In the genomic region with DNA sequence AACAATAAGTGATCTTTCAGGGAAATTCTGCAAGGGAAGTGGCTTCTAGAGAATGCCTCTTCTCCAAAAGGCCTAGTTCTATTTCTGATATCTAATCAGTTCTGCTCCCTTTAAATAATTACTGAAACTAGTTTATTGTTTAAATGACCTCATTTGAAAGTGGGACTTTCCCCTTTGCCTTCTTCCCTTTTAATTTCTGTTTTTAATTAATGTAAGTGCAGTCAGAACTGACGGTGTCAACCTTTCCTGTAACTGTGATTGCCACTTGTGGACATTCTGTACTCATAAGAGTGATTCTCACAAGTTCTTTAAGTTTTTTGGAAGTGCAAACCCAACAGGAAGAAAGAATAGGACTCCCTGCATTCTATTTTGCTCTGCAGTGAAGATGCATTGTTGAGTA, we compare ENCODE assay signal across 16 cellular contexts.
DNase-seq lines count a peak whose midpoint lies in the region; ATAC-seq, FAIRE-seq and TF ChIP-seq lines count a peak whose summit lies in the region.
"Had no signal": no experiment of that assay in that cellular context is flagged by ENCODE, and none has a peak within 500 bp of the region (broad histone marks: within the 10 kb centered on the region; RNA-seq: fewer than 3 reads in every experiment).

No MANE protein-coding gene starts in this region.

- FAIRE-seq in GM12891 (lab: Jason Lieb, UNC): no peak

- peak overlapping the region; percentile 39 for H3K27ac ChIP-seq in parathyroid adenoma
- no peak overlapping the region for H3K27ac ChIP-seq in vagina
- H3K27ac ChIP-seq in GM23338 (ENCODE audit: low read depth): no peak overlapping the region
- H3K27ac ChIP-seq: BLaER1 had no signal

- H3K36me3 Mint-ChIP-seq in activated T-helper 17 cell treated with anti-CD3 and anti-CD28 coated beads, Interleukin-2, amount 50 U/mL, for 72 hours (ENCODE audit: low read depth): no peaks in the 10 kb centered on the region
- H3K36me3 Mint-ChIP-seq in immature natural killer cell: peaks cover 0 to 9% (median 0%) of the 10 kb centered on the region in 3 donors
- H3K36me3 Mint-ChIP-seq in GM23338 (ENCODE audit: low read depth): no peaks in the 10 kb centered on the region

- H3K9ac ChIP-seq in parathyroid adenoma: no peak overlapping the region
- H3K9ac ChIP-seq: BLaER1 had no signal

- H3K9me2 ChIP-seq in GM23338 (ENCODE audit: insufficient read depth): peaks cover 18% of the 10 kb centered on the region; the same call in 1 of the 2 replicates

- intact Hi-C loops in vagina (cut with DNase I): no loop called here

- H3K4me3 ChIP-seq in parathyroid adenoma (ENCODE audit: low read depth, low read length) (no peak overlapping the region), vagina (no peak overlapping the region), GM23338 (no peak overlapping the region)
- H3K4me3 ChIP-seq: BLaER1 had no signal

- TF ChIP-seq CTCF in parathyroid adenoma (IDR thresholded peaks at IDR 0.05): no peak
- TF ChIP-seq CTCF in vagina (IDR thresholded peaks at IDR 0.05): no peak
- TF ChIP-seq CTCF in GM23338 (conservative IDR thresholded peaks at IDR 0.05; ENCODE audit: low read depth in 2 of 2): no peak

- no peak overlapping the region for H3K27ac Mint-ChIP-seq in activated T-helper 17 cell treated with anti-CD3 and anti-CD28 coated beads, Interleukin-2, amount 50 U/mL, for 72 hours
- H3K27ac Mint-ChIP-seq in immature natural killer cell (no peak overlapping the region), GM23338 (no peak overlapping the region)

- no peak overlapping the region for H3K4me3 Mint-ChIP-seq in activated T-helper 17 cell treated with anti-CD3 and anti-CD28 coated beads, Interleukin-2, amount 50 U/mL, for 72 hours
- H3K4me3 Mint-ChIP-seq in immature natural killer cell (no peak overlapping the region), GM23338 (no peak overlapping the region)

- H3K4me1 ChIP-seq in parathyroid adenoma: peaks cover 27% of the 10 kb centered on the region
- H3K4me1 ChIP-seq in vagina: peaks cover 18% of the 10 kb centered on the region
- 0 out of 2 replicates have a peak, but pooled peaks cover 3% of the 10 kb centered on the region for H3K4me1 ChIP-seq in GM23338 (ENCODE audit: insufficient read depth)

- peaks cover 11% of the 10 kb centered on the region for H3K4me1 Mint-ChIP-seq in activated T-helper 17 cell treated with anti-CD3 and anti-CD28 coated beads, Interleukin-2, amount 50 U/mL, for 72 hours
- H3K4me1 Mint-ChIP-seq in immature natural killer cell (peaks cover 6 to 29% of the 10 kb centered on the region in 2 donors), GM23338 (peaks cover 7% of the 10 kb centered on the region)

- TF ChIP-seq POLR2A in GM12891 (IDR thresholded peaks at IDR 0.05; ENCODE audit: low read depth, low read length) (no peak), vagina (IDR thresholded peaks at IDR 0.05) (no peak)

- H2AFZ ChIP-seq in parathyroid adenoma (peak overlapping the region; percentile 36), GM23338 (no peak overlapping the region)

- H3K9me3 ChIP-seq in parathyroid adenoma (ENCODE audit: control insufficient read depth, low read length) (no peaks in the 10 kb centered on the region), vagina (no peaks in the 10 kb centered on the region)

- no peaks in the 10 kb centered on the region for H3K27me3 Mint-ChIP-seq in activated T-helper 17 cell treated with anti-CD3 and anti-CD28 coated beads, Interleukin-2, amount 50 U/mL, for 72 hours
- H3K27me3 Mint-ChIP-seq in immature natural killer cell (ENCODE audit: low read depth in 3 of 3): peaks cover 0 to 8% (median 4%) of the 10 kb centered on the region in 3 donors
- H3K27me3 Mint-ChIP-seq in GM23338 (ENCODE audit: insufficient read depth, low read depth, poor library complexity): no peaks in the 10 kb centered on the region

- no peaks in the 10 kb centered on the region for H4K20me1 ChIP-seq in GM23338 (replicated peaks; ENCODE audit: insufficient read depth)
- H4K20me1 ChIP-seq: BLaER1 had no signal

- H3K79me2 ChIP-seq in parathyroid adenoma (no peaks in the 10 kb centered on the region), GM23338 (replicated peaks; ENCODE audit: insufficient read depth) (no peaks in the 10 kb centered on the region)

- no peaks in the 10 kb centered on the region for H3F3A ChIP-seq in GM23338 (replicated peaks; ENCODE audit: low read depth)

- H3K27me3 ChIP-seq in parathyroid adenoma (ENCODE audit: control insufficient read depth, insufficient read depth, low read length) (no peaks in the 10 kb centered on the region), vagina (no peaks in the 10 kb centered on the region), GM23338 (ENCODE audit: insufficient read depth) (no peaks in the 10 kb centered on the region)
- H3K27me3 ChIP-seq: BLaER1 had no signal

- H3K9me3 Mint-ChIP-seq in activated T-helper 17 cell treated with anti-CD3 and anti-CD28 coated beads, Interleukin-2, amount 50 U/mL, for 72 hours: peaks cover 3% of the 10 kb centered on the region
- H3K9me3 Mint-ChIP-seq in immature natural killer cell (no peaks in the 10 kb centered on the region), GM23338 (no peaks in the 10 kb centered on the region)

- H3K36me3 ChIP-seq in parathyroid adenoma (ENCODE audit: control insufficient read depth, insufficient read depth, low read length) (no peaks in the 10 kb centered on the region), vagina (no peaks in the 10 kb centered on the region), GM23338 (ENCODE audit: insufficient read depth) (no peaks in the 10 kb centered on the region)
- H3K36me3 ChIP-seq: BLaER1 had no signal

- H3K4me2 ChIP-seq in parathyroid adenoma (ENCODE audit: low read length) (no peak overlapping the region), GM23338 (no peak overlapping the region)
- H3K4me2 ChIP-seq: BLaER1 had no signal

- peak; percentile 32 for DNase-seq in CD1c-positive myeloid dendritic cell (ENCODE audit: extremely low spot score)
- no peak for DNase-seq in GM12891 (ENCODE audit: insufficient read length, low spot score)
- no peak for DNase-seq in vagina (ENCODE audit: extremely low spot score in 2 of 2)
- no peak for DNase-seq in immature natural killer cell
- no peak for DNase-seq in GM23338 (ENCODE audit: low spot score)
- no peak for DNase-seq in NCI-H2227 (lab: John Stamatoyannopoulos, UW; ENCODE audit: unreplicated experiment)
- DNase-seq: MV-4-11, NCI-H1417 treated with DMSO at 0.1 percent for 48 hours, NCI-H2029 treated with DMSO at 0.1 percent for 48 hours, NCI-H524, OCI-M1, RPMI8226 had no signal

- ATAC-seq in activated T-helper 17 cell treated with anti-CD3 and anti-CD28 coated beads, Interleukin-2, amount 50 U/mL, for 72 hours (replicated peaks): peak; percentile 38
- no peak for ATAC-seq in GM23338
- ATAC-seq: HCT116 had no signal

TF ChIP-seq in GM12891, 5 proteins besides CTCF, POLR2A, EP300 and RAD21:
- TF ChIP-seq SPI1 (IDR thresholded peaks at IDR 0.05; ENCODE audit: low read depth, low read length): peak; percentile 2; the same call in 1 of the 2 replicates
- TF ChIP-seq PAX5 (IDR thresholded peaks at IDR 0.05; ENCODE audit: insufficient read depth, low read length, severe bottlenecking): no peak
TF ChIP-seq in GM12891: peak in this region for 1.

TF ChIP-seq in GM23338, 12 proteins besides CTCF, POLR2A, EP300 and RAD21:
- TF ChIP-seq JUNB (IDR thresholded peaks at IDR 0.05; ENCODE audit: unreplicated experiment) (no peak), CREB1 (CRISPR knock-in tag; IDR thresholded peaks at IDR 0.05; ENCODE audit: low read depth) (no peak), EZH2 (IDR thresholded peaks at IDR 0.05; ENCODE audit: low read depth, unreplicated experiment) (no peak)
